13 cellular contexts compared by ENCODE assay signal in the genomic region with DNA sequence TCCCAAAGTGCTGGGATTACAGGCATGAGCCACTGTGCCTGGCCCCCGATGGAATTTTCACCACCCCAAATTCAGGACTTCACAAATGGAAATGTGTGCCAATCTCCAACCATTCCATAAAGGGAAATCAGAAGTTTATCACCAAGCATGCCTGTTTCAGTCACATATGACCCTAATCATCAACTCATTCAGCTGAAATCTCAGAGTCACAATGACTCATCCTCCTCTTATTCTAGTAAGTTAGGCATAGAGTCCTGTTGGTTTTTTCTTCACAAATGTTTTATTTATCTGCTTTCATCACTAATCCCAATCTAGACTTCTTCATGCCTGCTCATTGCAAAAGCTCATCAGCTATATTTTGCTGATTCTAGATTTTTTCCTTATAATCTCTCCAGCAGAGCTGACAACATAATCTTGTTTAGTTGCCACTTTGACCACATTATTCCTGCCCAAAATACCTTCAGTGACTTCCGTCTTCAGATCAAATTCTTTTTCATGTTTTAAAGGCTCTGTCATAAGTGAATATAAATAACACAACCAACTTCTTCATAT.
DNase-seq lines count a peak whose midpoint lies in the region; ATAC-seq and TF ChIP-seq lines count a peak whose summit lies in the region.
"Had no signal": no experiment of that assay in that cellular context is flagged by ENCODE, and none has a peak within 500 bp of the region (broad histone marks: within the 10 kb centered on the region; RNA-seq: fewer than 3 reads in every experiment).

No MANE protein-coding gene starts in this region.

- POLR2A ChIA-PET in naive thymus-derived CD4-positive, alpha-beta T cell (lab: Charles Lee) = no interaction called here

- no peak overlapping the region for H3K23ac ChIP-seq in H9 (ENCODE audit: insufficient read length, low read depth, low read length)

- H3K14ac ChIP-seq in H9 (ENCODE audit: insufficient read depth, low read length) = no peak overlapping the region

- no peaks in the 10 kb centered on the region for H3K36me3 ChIP-seq in naive thymus-derived CD4-positive, alpha-beta T cell (ENCODE audit: control insufficient read depth in 2 of 3, insufficient read depth in 3 of 3, low read length in 3 of 3)
- H3K36me3 ChIP-seq: ascending aorta had no signal

- H3K9ac ChIP-seq in H9 (ENCODE audit: extremely low read depth, insufficient read length, low read length) = no peak overlapping the region

- H3K27ac ChIP-seq in naive thymus-derived CD4-positive, alpha-beta T cell (ENCODE audit: low read depth, low read length) = no peak overlapping the region
- H3K27ac ChIP-seq in H9 (ENCODE audit: insufficient read length, low read depth, low read length) = no peak overlapping the region
- H3K27ac ChIP-seq: ascending aorta had no signal

- H3K4me1 ChIP-seq in naive thymus-derived CD4-positive, alpha-beta T cell (ENCODE audit: control insufficient read depth in 2 of 2, insufficient read depth in 2 of 2, low read length in 2 of 2) = no peaks in the 10 kb centered on the region
- H3K4me1 ChIP-seq in H9 (ENCODE audit: insufficient read depth, low read length) = no peaks in the 10 kb centered on the region
- H3K4me1 ChIP-seq: ascending aorta had no signal

- H2BK12ac ChIP-seq in H9 (ENCODE audit: insufficient read length, low read depth, low read length) = no peak overlapping the region

- H3K36me3 Mint-ChIP-seq in naive thymus-derived CD4-positive, alpha-beta T cell = no peaks in the 10 kb centered on the region
- no peaks in the 10 kb centered on the region for H3K36me3 Mint-ChIP-seq in H9 (ENCODE audit: insufficient read depth in 1 of 3, low read depth in 3 of 3)
- H3K36me3 Mint-ChIP-seq: CD4-positive, alpha-beta memory T cell had no signal

- H3K27me3 ChIP-seq in naive thymus-derived CD4-positive, alpha-beta T cell (ENCODE audit: control insufficient read depth in 2 of 2, insufficient read depth in 2 of 2, low read length in 2 of 2) = no peaks in the 10 kb centered on the region
- H3K27me3 ChIP-seq in H9 (ENCODE audit: insufficient read depth, low read length) = no peaks in the 10 kb centered on the region
- H3K27me3 ChIP-seq: ascending aorta had no signal

- H3T11ph ChIP-seq in H9 (ENCODE audit: low read length) = no peak overlapping the region

- no CpG with 5 or more reads among the region's 2 CpGs for WGBS in H9 (ENCODE audit: extremely low coverage, insufficient read length, low lambda C conversion rate)

- H3K79me2 ChIP-seq in H9 (ENCODE audit: insufficient read depth, low read length) = no peaks in the 10 kb centered on the region

- no peaks in the 10 kb centered on the region for H3K9me3 ChIP-seq in naive thymus-derived CD4-positive, alpha-beta T cell (ENCODE audit: control insufficient read depth in 2 of 3, low read length in 3 of 3)
- H3K9me3 ChIP-seq in H9 (ENCODE audit: control insufficient read depth, low read depth, low read length) = no peaks in the 10 kb centered on the region
- H3K9me3 ChIP-seq: ascending aorta had no signal

- H3K56ac ChIP-seq in H9 (ENCODE audit: insufficient read length, low read depth, low read length) = no peak overlapping the region

- no peaks in the 10 kb centered on the region for H4K20me1 ChIP-seq in H9 (ENCODE audit: control insufficient read depth, insufficient read depth, insufficient read length)

- no peaks in the 10 kb centered on the region for H3K79me1 ChIP-seq in H9 (ENCODE audit: insufficient read depth, low read depth, low read length, poor library complexity, severe bottlenecking)

- H3K27me3 Mint-ChIP-seq in naive thymus-derived CD4-positive, alpha-beta T cell = no peaks in the 10 kb centered on the region
- no peaks in the 10 kb centered on the region for H3K27me3 Mint-ChIP-seq in H9 (ENCODE audit: low read depth)
- H3K27me3 Mint-ChIP-seq: CD4-positive, alpha-beta memory T cell had no signal

- peaks cover 0 to 5% (median 0%) of the 10 kb centered on the region in 11 donors for H3K9me3 Mint-ChIP-seq in naive thymus-derived CD4-positive, alpha-beta T cell
- no peaks in the 10 kb centered on the region for H3K9me3 Mint-ChIP-seq in H9

- no peak overlapping the region for H3K4me3 ChIP-seq in HFF-Myc (replicated peaks; ENCODE audit: low read depth, low read length)
- H3K4me3 ChIP-seq in naive thymus-derived CD4-positive, alpha-beta T cell (ENCODE audit: low read length) = no peak overlapping the region
- H3K4me3 ChIP-seq: ascending aorta had no signal

- no peak for ATAC-seq in naive thymus-derived CD4-positive, alpha-beta T cell
- ATAC-seq: left ventricle myocardium superior had no signal

- H2AK5ac ChIP-seq in H9 (ENCODE audit: insufficient read length, low read length) = no peak overlapping the region

- no peak overlapping the region for H2BK15ac ChIP-seq in H9 (ENCODE audit: low read depth, low read length)

- H4K8ac ChIP-seq in H9 (replicated peaks; ENCODE audit: insufficient read length, low read depth, low read length) = no peak overlapping the region

- no peak overlapping the region for H2BK120ac ChIP-seq in H9 (ENCODE audit: low read depth, low read length, poor library complexity, severe bottlenecking)

- no peak overlapping the region for H3K18ac ChIP-seq in H9 (ENCODE audit: insufficient read length, low read depth, low read length)

- H2BK20ac ChIP-seq in H9 (ENCODE audit: low read depth, low read length, poor library complexity, severe bottlenecking) = no peak overlapping the region

- no peak overlapping the region for H2BK5ac ChIP-seq in H9 (ENCODE audit: insufficient read length, low read length)

- H4K91ac ChIP-seq in H9 (ENCODE audit: insufficient read length, low read depth, low read length) = no peak overlapping the region

- intact Hi-C loops in naive thymus-derived CD4-positive, alpha-beta T cell (cut with micrococcal nuclease) = no loop called here

- H3K4me1 Mint-ChIP-seq in naive thymus-derived CD4-positive, alpha-beta T cell = no peaks in the 10 kb centered on the region
- peaks cover 11 to 16% of the 10 kb centered on the region in 2 experiments for H3K4me1 Mint-ChIP-seq in H9
- H3K4me1 Mint-ChIP-seq: CD4-positive, alpha-beta memory T cell had no signal

- no peak overlapping the region for H4K5ac ChIP-seq in H9 (ENCODE audit: insufficient read length, low read depth, low read length)

- peak; percentile 32 for DNase-seq in AG08396 (ENCODE audit: low spot score)
- DNase-seq in HFF-Myc (ENCODE audit: extremely low read depth, low read depth) = peak; percentile 39
- peak; percentile 70 for DNase-seq in amniotic epithelial cell (ENCODE audit: low read depth)
- DNase-seq in glomerular visceral epithelial cell (ENCODE audit: extremely low spot score) = peak; percentile 44
- no peak for DNase-seq in naive thymus-derived CD4-positive, alpha-beta T cell
- no peak for DNase-seq in activated CD8-positive, alpha-beta memory T cell treated with anti-CD3 and anti-CD28 coated beads for 24 hours
- DNase-seq in H9 = no peak
- DNase-seq in NCI-H82 treated with DMSO at 0.1 percent for 48 hours (lab: John Stamatoyannopoulos, UW; ENCODE audit: unreplicated experiment) = no peak
- DNase-seq: CD4-positive, alpha-beta memory T cell; left ventricle myocardium superior; NCI-H187 treated with DMSO at 0.1 percent for 48 hours; T-helper 9 cell had no signal

- no peaks in the 10 kb centered on the region for H3K23me2 ChIP-seq in H9 (ENCODE audit: insufficient read length, low read depth, low read length, poor library complexity, severe bottlenecking)

- no peak overlapping the region for H3K4me2 ChIP-seq in H9 (ENCODE audit: insufficient read depth, insufficient read length, low read length)

- no peak overlapping the region for H3K4me3 Mint-ChIP-seq in naive thymus-derived CD4-positive, alpha-beta T cell
- no peak overlapping the region for H3K4me3 Mint-ChIP-seq in H9
- H3K4me3 Mint-ChIP-seq: CD4-positive, alpha-beta memory T cell had no signal

- no peak overlapping the region for H3K4ac ChIP-seq in H9 (ENCODE audit: low read depth, low read length)

- no peak overlapping the region for H3K27ac Mint-ChIP-seq in naive thymus-derived CD4-positive, alpha-beta T cell
- no peak overlapping the region for H3K27ac Mint-ChIP-seq in H9
- H3K27ac Mint-ChIP-seq: CD4-positive, alpha-beta memory T cell had no signal

- TF ChIP-seq CTCF in HFF-Myc (IDR thresholded peaks at IDR 0.05; ENCODE audit: low read depth, low read length, missing control alignments) (no peak), H9 (conservative IDR thresholded peaks at IDR 0.05) (no peak)

- CTCF ChIA-PET in naive thymus-derived CD4-positive, alpha-beta T cell (lab: Charles Lee) = no interaction called here

- H2AFZ ChIP-seq in H9 (ENCODE audit: low read length) = no peak overlapping the region

Comparison
In these comparisons a context has a peak if more than half of its experiments do, and no peak if none do; other contexts are left out.
1. DNase-seq: peak in AG08396 (single experiment), HFF-Myc (single experiment), amniotic epithelial cell (single experiment) and glomerular visceral epithelial cell (single experiment); none in naive thymus-derived CD4-positive, alpha-beta T cell (0 of 9), activated CD8-positive, alpha-beta memory T cell treated with anti-CD3 and anti-CD28 coated beads for 24 hours (single experiment), H9 (single experiment) and NCI-H82 treated with DMSO at 0.1 percent for 48 hours (single experiment).